In the genomic region with DNA sequence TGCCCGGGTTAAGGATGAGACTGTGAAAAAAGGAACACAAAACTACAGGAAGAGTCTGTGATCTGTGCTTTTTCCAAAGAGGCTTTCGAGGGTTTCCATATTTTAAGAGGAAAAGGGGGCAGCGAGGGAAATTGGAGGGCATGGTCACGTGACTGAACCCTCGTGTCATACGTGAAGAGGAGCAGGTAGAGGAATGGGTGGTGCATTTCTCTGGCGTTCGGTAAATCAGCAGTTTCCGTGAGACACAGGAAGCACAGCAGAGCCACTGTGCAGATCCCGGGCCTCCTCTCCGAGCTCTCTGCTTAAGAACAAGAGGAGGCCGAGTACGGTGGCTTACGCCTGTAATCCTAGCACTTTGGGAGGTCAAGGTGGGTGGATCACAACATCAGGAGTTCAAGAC, we compare ENCODE assay signal across 27 cellular contexts.
DNase-seq lines count a peak whose midpoint lies in the region; ATAC-seq, FAIRE-seq and TF ChIP-seq lines count a peak whose summit lies in the region.
"Had no signal": no experiment of that assay in that cellular context is flagged by ENCODE, and none has a peak within 500 bp of the region (broad histone marks: within the 10 kb centered on the region; RNA-seq: fewer than 3 reads in every experiment).

No MANE protein-coding gene starts in this region.

- 0% methylated on average over 12 of the region's 14 CpGs for WGBS in K562 (ENCODE audit: insufficient coverage, low coverage, missing lambda C conversion rate)
- 53% methylated on average over 14 of the region's 14 CpGs for WGBS in right lobe of liver (ENCODE audit: insufficient coverage, low coverage, low lambda C conversion rate, missing lambda C conversion rate)
- 78 to 86% methylated on average over 14 of the region's 14 CpGs for WGBS in sigmoid colon, 2 donors

- peaks cover 7% of the 10 kb centered on the region for H3K27me3 Mint-ChIP-seq in Caco-2 (ENCODE audit: insufficient read depth, unreplicated experiment)

- no peaks in the 10 kb centered on the region for H3K27me3 ChIP-seq in BLaER1
- peaks cover 4 to 63% of the 10 kb centered on the region in 2 experiments; a peak in 3 of 5 replicates for H3K27me3 ChIP-seq in K562 (ENCODE audit: control insufficient read depth in 2 of 2, insufficient read depth in 2 of 2, low read length in 2 of 2)
- no peaks in the 10 kb centered on the region for H3K27me3 ChIP-seq in right lobe of liver
- H3K27me3 ChIP-seq in sigmoid colon, result no peaks in the 10 kb centered on the region
- H3K27me3 ChIP-seq in Caco-2 (replicated peaks; ENCODE audit: control insufficient read depth, insufficient read depth, low read length), result no peaks in the 10 kb centered on the region
- H3K27me3 ChIP-seq: MG63 had no signal

- no peaks in the 10 kb centered on the region for H3K9me3 Mint-ChIP-seq in Caco-2 (ENCODE audit: unreplicated experiment)

- CTCF ChIA-PET in K562 (lab: Yijun Ruan, JAX; ENCODE audit: low intra/inter-chr PET ratio), result no interaction called here
- CTCF ChIA-PET in Caco-2 (lab: Charles Lee), result no interaction called here

- no peak for TF ChIP-seq CTCF in K562 (IDR thresholded peaks at IDR 0.05 in 2 of 3, conservative IDR thresholded peaks at IDR 0.05 in 1 of 3; ENCODE audit: insufficient read depth in 2 of 3, low read depth in 1 of 3, low read length in 3 of 3)
- no peak for TF ChIP-seq CTCF in right lobe of liver (IDR thresholded peaks at IDR 0.05)
- TF ChIP-seq CTCF in sigmoid colon (IDR thresholded peaks at IDR 0.05), result no peak
- TF ChIP-seq CTCF in Caco-2 (IDR thresholded peaks at IDR 0.05; ENCODE audit: insufficient read depth in 1 of 2, low read depth in 1 of 2, low read length in 1 of 2, severe bottlenecking in 1 of 2, unreplicated experiment in 1 of 2), result no peak

- H3K36me3 ChIP-seq in BLaER1 (no peaks in the 10 kb centered on the region), K562 (ENCODE audit: control insufficient read depth, insufficient read depth, low read length) (no peaks in the 10 kb centered on the region), right lobe of liver (no peaks in the 10 kb centered on the region), sigmoid colon (no peaks in the 10 kb centered on the region), Caco-2 (ENCODE audit: control insufficient read depth, insufficient read depth, low read length) (no peaks in the 10 kb centered on the region)
- H3K36me3 ChIP-seq: MG63, SJSA1 had no signal

- no peaks in the 10 kb centered on the region for H3K4me1 Mint-ChIP-seq in Caco-2 (ENCODE audit: low read depth, unreplicated experiment)
- H3K4me1 Mint-ChIP-seq: B cell had no signal

- no peak overlapping the region for H3K4me3 Mint-ChIP-seq in Caco-2 (ENCODE audit: unreplicated experiment)
- H3K4me3 Mint-ChIP-seq: B cell had no signal

- H3K4me3 ChIP-seq in BLaER1 (no peak overlapping the region), K562 (no peak overlapping the region), right lobe of liver (no peak overlapping the region), sigmoid colon (no peak overlapping the region), Caco-2 (ENCODE audit: low read depth, low read length) (no peak overlapping the region)
- H3K4me3 ChIP-seq: GM12878, MG63, SJSA1 had no signal

- intact Hi-C loops in K562 (cut with micrococcal nuclease) (no loop called here), right lobe of liver (cut with DNase I) (no loop called here), sigmoid colon (cut with DNase I) (no loop called here), Caco-2 (cut with micrococcal nuclease; ENCODE audit: unreplicated experiment) (no loop called here)

- H3K4me1 ChIP-seq in BLaER1 (peaks cover 54% of the 10 kb centered on the region), K562 (replicated peaks in 1 of 2; ENCODE audit: control insufficient read depth in 2 of 2, insufficient read depth in 2 of 2, low read length in 2 of 2) (no peaks in the 10 kb centered on the region), right lobe of liver (no peaks in the 10 kb centered on the region), sigmoid colon (no peaks in the 10 kb centered on the region), Caco-2 (no peaks in the 10 kb centered on the region)
- H3K4me1 ChIP-seq: SJSA1 had no signal

- no peak for DNase-seq in K562 (ENCODE audit: extremely low read depth in 1 of 4, low spot score in 3 of 4)
- DNase-seq in right lobe of liver, result peak in 2 of 3 donors; percentile 25 to 37
- peak; percentile 37 for DNase-seq in sigmoid colon
- no peak for DNase-seq in Caco-2
- DNase-seq in DMS153 treated with DMSO at 0.1 percent for 48 hours (lab: John Stamatoyannopoulos, UW; ENCODE audit: unreplicated experiment), result no peak
- no peak for DNase-seq in DMS53 (lab: John Stamatoyannopoulos, UW)
- DNase-seq: DMS79; EL; GDM1; HCEC 1CT; KG1; MG63; NCI-H1105 treated with DMSO at 0.1 percent for 48 hours; NCI-H146; NCI-H1930; NCI-H2107; NCI-H446; NCI-H524 treated with DMSO at 0.1 percent for 48 hours; NCI-H82; NK-92 treated with Interleukin-12 subunit alpha and Interleukin-12 subunit beta, amount 100 ng/mL, for 24 hours; PC-3 had no signal

- BruUV-seq in K562 (replicated peaks; lab: Mats Ljungman, UMichigan) (no TSS peak), Caco-2 (replicated peaks; lab: Mats Ljungman, UMichigan) (no TSS peak)

- H4K20me1 ChIP-seq in BLaER1 (no peaks in the 10 kb centered on the region), K562 (replicated peaks; ENCODE audit: control insufficient read depth, insufficient read depth, low read length) (no peaks in the 10 kb centered on the region)

- H3K27ac ChIP-seq in BLaER1 (no peak overlapping the region), K562 (ENCODE audit: extremely low read depth, low read depth, low read length) (no peak overlapping the region), right lobe of liver (no peak overlapping the region), sigmoid colon (no peak overlapping the region)
- H3K27ac ChIP-seq: SJSA1 had no signal

- H3K9me3 ChIP-seq in BLaER1 (peaks cover 9% of the 10 kb centered on the region), K562 (replicated peaks; ENCODE audit: control insufficient read depth, insufficient read depth, low read depth, low read length) (no peaks in the 10 kb centered on the region), right lobe of liver (no peaks in the 10 kb centered on the region), sigmoid colon (no peaks in the 10 kb centered on the region), Caco-2 (no peaks in the 10 kb centered on the region)
- H3K9me3 ChIP-seq: MG63, SJSA1 had no signal

- in situ Hi-C loops in K562 (cut with MboI), result no loop called here

- H3K36me3 Mint-ChIP-seq in Caco-2 (ENCODE audit: insufficient read depth, unreplicated experiment), result no peaks in the 10 kb centered on the region

- ATAC-seq in K562, result no peak
- ATAC-seq in right lobe of liver, result no peak
- ATAC-seq: GM12878, PC-3 had no signal

- H3K9ac ChIP-seq in BLaER1 (no peak overlapping the region), K562 (ENCODE audit: insufficient read depth in 1 of 2, low read depth in 2 of 2, low read length in 2 of 2) (no peak overlapping the region)

- no peak overlapping the region for H3K27ac Mint-ChIP-seq in Caco-2 (ENCODE audit: unreplicated experiment)
- H3K27ac Mint-ChIP-seq: B cell had no signal

- H2AFZ ChIP-seq in K562 (ENCODE audit: low read depth, low read length), result no peak overlapping the region

- TF ChIP-seq RAD21 in K562 (CRISPR knock-in tag; conservative IDR thresholded peaks at IDR 0.05 in 1 of 2, IDR thresholded peaks at IDR 0.05 in 1 of 2), result no peak

- TF ChIP-seq POLR2A in K562 (conservative IDR thresholded peaks at IDR 0.05) (no peak), right lobe of liver (IDR thresholded peaks at IDR 0.05) (no peak), sigmoid colon (IDR thresholded peaks at IDR 0.05) (no peak)

- H3K9me1 ChIP-seq in K562 (ENCODE audit: control insufficient read depth, insufficient read depth, low read length), result no peaks in the 10 kb centered on the region

- H3K4me2 ChIP-seq in BLaER1 (peak overlapping the region; percentile 76), K562 (ENCODE audit: insufficient read depth, low read length) (no peak overlapping the region)

- TF ChIP-seq EP300 in K562 (IDR thresholded peaks at IDR 0.05; ENCODE audit: low read length) (no peak), sigmoid colon (IDR thresholded peaks at IDR 0.05) (no peak)

- H3K79me2 ChIP-seq in K562 (ENCODE audit: control insufficient read depth, insufficient read depth, low read length), result no peaks in the 10 kb centered on the region

- no peak for FAIRE-seq in K562 (lab: Jason Lieb, UNC)
- FAIRE-seq: GM12878, H1, HTR-8/SVneo had no signal

- POLR2A ChIA-PET in K562 (lab: Yijun Ruan, JAX) (interaction anchor here (0.6 kb wide), 2 partner anchors 17 to 20 kb away, joined by 3 read pairs; no protein-coding TSS in a partner anchor), Caco-2 (lab: Charles Lee) (no interaction called here)

TF ChIP-seq in K562, 482 proteins besides CTCF, POLR2A, EP300 and RAD21:
- TF ChIP-seq RAD51 (IDR thresholded peaks at IDR 0.05; ENCODE audit: borderline replicate concordance, low read depth) (peak; percentile 66), MXI1 (IDR thresholded peaks at IDR 0.05; ENCODE audit: low read depth, low read length) (no peak)
- TF ChIP-seq, protein P1, sequence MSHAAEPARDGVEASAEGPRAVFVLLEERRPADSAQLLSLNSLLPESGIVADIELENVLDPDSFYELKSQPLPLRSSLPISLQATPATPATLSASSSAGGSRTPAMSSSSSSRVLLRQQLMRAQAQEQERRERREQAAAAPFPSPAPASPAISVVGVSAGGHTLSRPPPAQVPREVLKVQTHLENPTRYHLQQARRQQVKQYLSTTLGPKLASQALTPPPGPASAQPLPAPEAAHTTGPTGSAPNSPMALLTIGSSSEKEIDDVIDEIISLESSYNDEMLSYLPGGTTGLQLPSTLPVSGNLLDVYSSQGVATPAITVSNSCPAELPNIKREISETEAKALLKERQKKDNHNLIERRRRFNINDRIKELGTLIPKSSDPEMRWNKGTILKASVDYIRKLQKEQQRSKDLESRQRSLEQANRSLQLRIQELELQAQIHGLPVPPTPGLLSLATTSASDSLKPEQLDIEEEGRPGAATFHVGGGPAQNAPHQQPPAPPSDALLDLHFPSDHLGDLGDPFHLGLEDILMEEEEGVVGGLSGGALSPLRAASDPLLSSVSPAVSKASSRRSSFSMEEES (CRISPR knock-in tag; IDR thresholded peaks at IDR 0.05), result peak; percentile 76

Comparison
In these comparisons a context has a peak if more than half of its experiments do, and no peak if none do; other contexts are left out.
1. DNase-seq: peak in right lobe of liver (2 of 3) and sigmoid colon (single experiment); none in K562 (0 of 4), Caco-2 (0 of 2), DMS153 treated with DMSO at 0.1 percent for 48 hours (single experiment) and DMS53 (single experiment).